Comparison of ENCODE assay signal across 9 cellular contexts in genomic region chr9:78280982-78281668, GRCh38. TPM values are rescaled to one million over a fixed set of nuclear protein-coding genes. Genes with fewer than 3 reads are reported as not detected.
DNase-seq lines count a peak whose midpoint lies in the region; ATAC-seq and TF ChIP-seq lines count a peak whose summit lies in the region.
"Had no signal": no experiment of that assay in that cellular context is flagged by ENCODE, and none has a peak within 500 bp of the region (broad histone marks: within the 10 kb centered on the region; RNA-seq: fewer than 3 reads in every experiment).

No MANE protein-coding gene starts in this region.

- H3K9ac ChIP-seq in SK-N-MC (ENCODE audit: insufficient read length) (peak overlapping the region; percentile 7), neural progenitor cell (no peak overlapping the region)

- H3K27me3 ChIP-seq in gastroesophageal sphincter, result no peaks in the 10 kb centered on the region
- H3K27me3 ChIP-seq in neural progenitor cell, result no peaks in the 10 kb centered on the region

- H3K36me3 Mint-ChIP-seq in neural progenitor cell, result peaks cover 3% of the 10 kb centered on the region

- H2AFZ ChIP-seq in neural progenitor cell (replicated peaks), result no peak overlapping the region

- H3K36me3 ChIP-seq in SK-N-MC (ENCODE audit: insufficient read depth, low read length) (no peaks in the 10 kb centered on the region), gastroesophageal sphincter (no peaks in the 10 kb centered on the region), neural progenitor cell (no peaks in the 10 kb centered on the region)

- no peak overlapping the region for H3K4me3 ChIP-seq in AG10803 (ENCODE audit: low read length)
- H3K4me3 ChIP-seq in SK-N-MC, result no peak overlapping the region
- no peak overlapping the region for H3K4me3 ChIP-seq in gastroesophageal sphincter
- no peak overlapping the region for H3K4me3 ChIP-seq in neural progenitor cell

- H4K20me1 ChIP-seq in neural progenitor cell (ENCODE audit: low read depth), result no peaks in the 10 kb centered on the region

- H3K4me3 Mint-ChIP-seq in neural progenitor cell, result no peak overlapping the region
- H3K4me3 Mint-ChIP-seq: B cell had no signal

- H3K9me3 ChIP-seq in SK-N-MC (ENCODE audit: low read depth, low read length), result no peaks in the 10 kb centered on the region
- no peaks in the 10 kb centered on the region for H3K9me3 ChIP-seq in gastroesophageal sphincter
- H3K9me3 ChIP-seq in neural progenitor cell (ENCODE audit: low read depth), result no peaks in the 10 kb centered on the region

- no peak for TF ChIP-seq CTCF in AG10803 (conservative IDR thresholded peaks at IDR 0.05; ENCODE audit: low read length)
- TF ChIP-seq CTCF in gastroesophageal sphincter (IDR thresholded peaks at IDR 0.05), result no peak
- no peak for TF ChIP-seq CTCF in neural progenitor cell (IDR thresholded peaks at IDR 0.05)
- no peak for TF ChIP-seq CTCF in GM20000 (IDR thresholded peaks at IDR 0.05; ENCODE audit: extremely low read depth, missing control alignments)

- TF ChIP-seq EP300 in gastroesophageal sphincter (IDR thresholded peaks at IDR 0.05), result no peak

- H3K27ac Mint-ChIP-seq in neural progenitor cell, result peak overlapping the region; percentile 66
- H3K27ac Mint-ChIP-seq: B cell had no signal

- TF ChIP-seq POLR2A in gastroesophageal sphincter (IDR thresholded peaks at IDR 0.05), result no peak

- H3K9me3 Mint-ChIP-seq in neural progenitor cell, result peaks cover 4% of the 10 kb centered on the region

- H3K4me1 Mint-ChIP-seq in neural progenitor cell, result no peaks in the 10 kb centered on the region
- H3K4me1 Mint-ChIP-seq: B cell had no signal

- H3K4me2 ChIP-seq in neural progenitor cell, result no peak overlapping the region

- H3K4me1 ChIP-seq in gastroesophageal sphincter (peaks cover 3 to 36% (median 6%) of the 10 kb centered on the region in 3 donors), neural progenitor cell (no peaks in the 10 kb centered on the region)

- peak; percentile 56 for DNase-seq in AG10803 (ENCODE audit: low read depth)
- DNase-seq in SK-N-MC (ENCODE audit: low read depth, low spot score), result no peak
- DNase-seq in neural progenitor cell (ENCODE audit: low spot score), result no peak
- DNase-seq in RPMI8226, result no peak
- DNase-seq in GM20000 (ENCODE audit: low spot score), result no peak

- H3K27me3 Mint-ChIP-seq in neural progenitor cell (ENCODE audit: insufficient read depth, low read depth), result peaks cover 2% of the 10 kb centered on the region

- H3K27ac ChIP-seq in SK-N-MC (no peak overlapping the region; the same call in 1 of the 2 replicates), gastroesophageal sphincter (peak overlapping the region in 2 of 4 donors; percentile 25 to 33), neural progenitor cell (no peak overlapping the region)

- no peaks in the 10 kb centered on the region for H3K79me2 ChIP-seq in neural progenitor cell (ENCODE audit: low read depth)

- no peaks in the 10 kb centered on the region for H3F3A ChIP-seq in neural progenitor cell (ENCODE audit: low read depth)

- peak; percentile 62 for ATAC-seq in gastroesophageal sphincter
- no peak for ATAC-seq in HG02588 (IDR thresholded peaks at IDR 0.05; ENCODE audit: unreplicated experiment)
- no peak for ATAC-seq in GM18517 (IDR thresholded peaks at IDR 0.05; ENCODE audit: unreplicated experiment)

- WGBS in gastroesophageal sphincter (ENCODE audit: low coverage in 1 of 2), 2 donors, result 8 to 26% methylated on average over 3 of the region's 3 CpGs

RNA-seq across cellular contexts. Expression of gene PSAT1, which starts 15.8 kb away (rescaled TPM):
- 1 to 10 TPM; 2.5 to 6.6 (median 4.3) TPM for total RNA-seq in gastroesophageal sphincter
- 261 and 357 TPM in 2 replicates for total RNA-seq in neural progenitor cell (ENCODE audit: low replicate concordance)

RNA-seq across cellular contexts. Expression of gene CEP78, which starts 45.2 kb away (rescaled TPM):
- total RNA-seq in gastroesophageal sphincter (10 to 100 TPM in 1 of 4 donors, 1 to 10 TPM in 3; 7.4 to 11.1 (median 9.3) TPM), neural progenitor cell (ENCODE audit: low replicate concordance) (102 and 122 TPM in 2 replicates)

Comparison
In these comparisons a context has a peak if more than half of its experiments do, and no peak if none do; other contexts are left out.
1. RNA of gene PSAT1, which starts 15.8 kb away (total RNA-seq): 261 to 357 TPM in neural progenitor cell; 2.5 to 6.6 TPM in gastroesophageal sphincter; every median in the first group is over 10 times any median in the second.